In genomic region chr6:44535967-44536366, GRCh38 we compare ENCODE assay signal across 27 cellular contexts.
"Had no signal": no experiment of that assay in that cellular context is flagged by ENCODE, and none has a peak within 500 bp of the region (broad histone marks: within the 10 kb centered on the region; RNA-seq: fewer than 3 reads in every experiment).

No MANE protein-coding gene starts in this region.

- H3K36me3 ChIP-seq: stomach, suprapubic skin, thoracic aorta, thyroid gland, tibial artery, tibial nerve, transverse colon, upper lobe of left lung, upper lobe of right lung, uterus, vagina had no signal

- H3K9me3 ChIP-seq: stomach, suprapubic skin, testis, thoracic aorta, thyroid gland, tibial artery, tibial nerve, transverse colon, upper lobe of left lung, upper lobe of right lung, uterus, vagina had no signal

- H3K4me1 ChIP-seq: stomach, suprapubic skin, thyroid gland, tibial artery, tibial nerve, transverse colon, upper lobe of left lung, upper lobe of right lung, uterus, vagina had no signal

- ATAC-seq: stimulated activated effector memory CD8-positive, alpha-beta T cell treated with anti-CD3 and anti-CD28 coated beads, Interleukin-12 subunit alpha, Interleukin-12 subunit beta, amount 100 ng/mL, for 72 hours; stimulated activated memory B cell treated with anti-CD40 and anti-IgM and Interleukin-4, amounts not matched to agents 10 μg/mL and 1 μg/mL and 100 μg/mL, for 72 hours; stimulated activated naive B cell treated with anti-CD40 and anti-IgM and Interleukin-4, amounts not matched to agents 10 μg/mL and 1 μg/mL and 100 μg/mL, for 72 hours; stimulated activated naive CD8-positive, alpha-beta T cell treated with anti-CD3 and anti-CD28 coated beads, Interleukin-15, amount 100 ng/mL, for 72 hours; stimulated activated naive CD8-positive, alpha-beta T cell treated with anti-CD3 and anti-CD28 coated beads, Interleukin-15, Interleukin-2, amounts not matched to agents 100 U/mL and 50 U/mL, for 24 hours; upper lobe of right lung had no signal

- H3K27me3 ChIP-seq: stomach, suprapubic skin, testis, thyroid gland, tibial nerve, transverse colon, upper lobe of left lung, upper lobe of right lung, uterus, vagina had no signal

- H3K27ac ChIP-seq: stomach, suprapubic skin, testis, thoracic aorta, thyroid gland, tibial artery, tibial nerve, transverse colon, upper lobe of left lung, upper lobe of right lung, uterus, vagina had no signal

- DNase-seq: stimulated activated CD4-positive, alpha-beta T cell treated with anti-CD3 and anti-CD28 coated beads, Interleukin-2, amount 100 ng/mL, for 48 hours; stimulated activated CD4-positive, alpha-beta T cell treated with anti-CD3 and anti-CD28 coated beads, Interleukin-4, amount 100 ng/mL, for 1 hour; stimulated activated CD4-positive, alpha-beta T cell treated with anti-CD3 and anti-CD28 coated beads, Interleukin-4, amount 100 ng/mL, for 24 hours; stimulated activated CD4-positive, alpha-beta T cell treated with anti-CD3 and anti-CD28 coated beads, Interleukin-4, amount 100 ng/mL, for 4 hours; stimulated activated CD8-positive, alpha-beta memory T cell treated with anti-CD3 and anti-CD28 coated beads, Interleukin-4, amount 100 ng/mL, for 48 hours; stimulated activated naive B cell treated with anti-CD40 and anti-IgM and Interleukin-4, amounts not matched to agents 10 μg/mL and 1 μg/mL and 100 μg/mL, for 72 hours; stimulated activated naive CD4-positive, alpha-beta T cell; stimulated activated naive CD4-positive, alpha-beta T cell treated with Interleukin-2 at 50 U/mL for 16 hours; stimulated activated naive CD8-positive, alpha-beta T cell treated with anti-CD3 and anti-CD28 coated beads, Interleukin-15, amount 100 ng/mL, for 72 hours; stimulated activated naive CD8-positive, alpha-beta T cell treated with anti-CD3 and anti-CD28 coated beads, Interleukin-15, Interleukin-2, amounts not matched to agents 100 U/mL and 50 U/mL, for 24 hours; stomach; substantia nigra; testis; thyroid gland; transverse colon; trophoblast cell; upper lobe of left lung; upper lobe of right lung; uterus had no signal

- FAIRE-seq: urothelium cell line had no signal

- H3K4me3 ChIP-seq: stomach, suprapubic skin, testis, thoracic aorta, thyroid gland, tibial artery, tibial nerve, transverse colon, upper lobe of left lung, upper lobe of right lung, uterus, vagina had no signal
